Comparison of ENCODE assay signal across 21 cellular contexts in genomic region chr4:156223985-156224384, GRCh38.
DNase-seq lines count a peak whose midpoint lies in the region; ATAC-seq and TF ChIP-seq lines count a peak whose summit lies in the region.
"Had no signal": no experiment of that assay in that cellular context is flagged by ENCODE, and none has a peak within 500 bp of the region (broad histone marks: within the 10 kb centered on the region; RNA-seq: fewer than 3 reads in every experiment).

No MANE protein-coding gene starts in this region.

- peaks cover 8% of the 10 kb centered on the region for H3K9me3 Mint-ChIP-seq in osteocyte (ENCODE audit: unreplicated experiment)
- H3K9me3 Mint-ChIP-seq in naive thymus-derived CD8-positive, alpha-beta T cell, result peaks cover 0 to 14% (median 2%) of the 10 kb centered on the region in 9 donors
- H3K9me3 Mint-ChIP-seq: activated CD4-positive, alpha-beta memory T cell treated with anti-CD3 and anti-CD28 coated beads, Interleukin-2, amount 10 ng/mL, durations not matched to agents 7 days and 5 days; activated naive CD4-positive, alpha-beta T cell treated with anti-CD3 and anti-CD28 coated beads, Interleukin-2, amount 50 U/mL, for 24 hours; activated T-helper 2 cell treated with anti-CD3 and anti-CD28 coated beads, Interferon-gamma antibody, Interleukin-2, Interleukin-4, amounts not matched to agents 10 μg/mL and 5 μg/mL and 100 μg/mL, durations not matched to agents 14 hours and 24 hours and 36 hours; HFFc6; T-helper 1 cell treated with Interleukin-12 subunit alpha and Interleukin-12 subunit beta and Interleukin-4 antibody, amounts not matched to agents 30 μg/mL and 1 μg/mL, for 36 hours had no signal

- POLR2A ChIA-PET in naive thymus-derived CD8-positive, alpha-beta T cell (lab: Charles Lee), result no interaction called here

- H3K27ac Mint-ChIP-seq in osteocyte (ENCODE audit: unreplicated experiment), result no peak overlapping the region
- H3K27ac Mint-ChIP-seq in naive thymus-derived CD8-positive, alpha-beta T cell, result no peak overlapping the region
- H3K27ac Mint-ChIP-seq: activated CD4-positive, alpha-beta memory T cell treated with anti-CD3 and anti-CD28 coated beads, Interleukin-2, amount 10 ng/mL, durations not matched to agents 7 days and 5 days; activated naive CD4-positive, alpha-beta T cell treated with anti-CD3 and anti-CD28 coated beads, Interleukin-2, amount 50 U/mL, for 24 hours; activated T-helper 2 cell treated with anti-CD3 and anti-CD28 coated beads, Interferon-gamma antibody, Interleukin-2, Interleukin-4, amounts not matched to agents 10 μg/mL and 5 μg/mL and 100 μg/mL, durations not matched to agents 14 hours and 24 hours and 36 hours; GM23338; HFFc6; progenitor cell of endocrine pancreas; T-helper 1 cell treated with Interleukin-12 subunit alpha and Interleukin-12 subunit beta and Interleukin-4 antibody, amounts not matched to agents 30 μg/mL and 1 μg/mL, for 36 hours had no signal

- TF ChIP-seq CTCF in osteocyte (IDR thresholded peaks at IDR 0.05), result no peak

- DNase-seq in DMS53 treated with DMSO at 0.1 percent for 48 hours (lab: John Stamatoyannopoulos, UW; ENCODE audit: unreplicated experiment) (peak; percentile 42), NCI-H1105 (lab: John Stamatoyannopoulos, UW) (peak; percentile 9), NCI-H345 treated with DMSO at 0.1 percent for 48 hours (lab: John Stamatoyannopoulos, UW; ENCODE audit: unreplicated experiment) (peak; percentile 7), kidney tubule cell (ENCODE audit: low spot score) (peak; percentile 9), osteocyte (ENCODE audit: extremely low spot score, unreplicated experiment) (no peak)
- DNase-seq in naive thymus-derived CD8-positive, alpha-beta T cell, result no peak
- DNase-seq: activated CD4-positive, alpha-beta memory T cell treated with anti-CD3 and anti-CD28 coated beads, Interleukin-2, amount 10 ng/mL, durations not matched to agents 7 days and 5 days; activated CD4-positive, alpha-beta T cell treated with anti-CD3 and anti-CD28 coated beads for 1 hour; anterior cingulate cortex; C1 segment of cervical spinal cord; HFFc6; left cardiac atrium; NCI-H187; NCI-H82; stimulated activated naive CD4-positive, alpha-beta T cell had no signal

- no peaks in the 10 kb centered on the region for H3K4me1 Mint-ChIP-seq in osteocyte (ENCODE audit: unreplicated experiment)
- H3K4me1 Mint-ChIP-seq in naive thymus-derived CD8-positive, alpha-beta T cell, result no peaks in the 10 kb centered on the region
- H3K4me1 Mint-ChIP-seq: activated CD4-positive, alpha-beta memory T cell treated with anti-CD3 and anti-CD28 coated beads, Interleukin-2, amount 10 ng/mL, durations not matched to agents 7 days and 5 days; activated naive CD4-positive, alpha-beta T cell treated with anti-CD3 and anti-CD28 coated beads, Interleukin-2, amount 50 U/mL, for 24 hours; GM23338 had no signal

- H3K4me3 Mint-ChIP-seq in osteocyte (ENCODE audit: unreplicated experiment), result no peak overlapping the region
- H3K4me3 Mint-ChIP-seq in naive thymus-derived CD8-positive, alpha-beta T cell, result no peak overlapping the region
- H3K4me3 Mint-ChIP-seq: activated CD4-positive, alpha-beta memory T cell treated with anti-CD3 and anti-CD28 coated beads, Interleukin-2, amount 10 ng/mL, durations not matched to agents 7 days and 5 days; activated naive CD4-positive, alpha-beta T cell treated with anti-CD3 and anti-CD28 coated beads, Interleukin-2, amount 50 U/mL, for 24 hours; GM23338; HFFc6; T-helper 1 cell treated with Interleukin-12 subunit alpha and Interleukin-12 subunit beta and Interleukin-4 antibody, amounts not matched to agents 30 μg/mL and 1 μg/mL, for 36 hours had no signal

- no peaks in the 10 kb centered on the region for H3K27me3 Mint-ChIP-seq in osteocyte (ENCODE audit: unreplicated experiment)
- H3K27me3 Mint-ChIP-seq in naive thymus-derived CD8-positive, alpha-beta T cell, result no peaks in the 10 kb centered on the region
- H3K27me3 Mint-ChIP-seq: activated CD4-positive, alpha-beta memory T cell treated with anti-CD3 and anti-CD28 coated beads, Interleukin-2, amount 10 ng/mL, durations not matched to agents 7 days and 5 days; activated naive CD4-positive, alpha-beta T cell treated with anti-CD3 and anti-CD28 coated beads, Interleukin-2, amount 50 U/mL, for 24 hours; progenitor cell of endocrine pancreas had no signal

- ATAC-seq in naive thymus-derived CD8-positive, alpha-beta T cell, result no peak
- ATAC-seq in HG03025 (IDR thresholded peaks at IDR 0.05; ENCODE audit: low FRiP score, unreplicated experiment), result no peak
- ATAC-seq: GM23338, left cardiac atrium had no signal

- H3K36me3 Mint-ChIP-seq in osteocyte (ENCODE audit: unreplicated experiment), result no peaks in the 10 kb centered on the region
- H3K36me3 Mint-ChIP-seq in naive thymus-derived CD8-positive, alpha-beta T cell, result no peaks in the 10 kb centered on the region
- H3K36me3 Mint-ChIP-seq: activated naive CD4-positive, alpha-beta T cell treated with anti-CD3 and anti-CD28 coated beads, Interleukin-2, amount 50 U/mL, for 24 hours had no signal

Comparison
In these comparisons a context has a peak if more than half of its experiments do, and no peak if none do; other contexts are left out.
1. DNase-seq: peak in DMS53 treated with DMSO at 0.1 percent for 48 hours (single experiment), NCI-H1105 (single experiment), NCI-H345 treated with DMSO at 0.1 percent for 48 hours (single experiment) and kidney tubule cell (single experiment); none in osteocyte (single experiment) and naive thymus-derived CD8-positive, alpha-beta T cell (0 of 10).